ENCODE assay signal across 25 cellular contexts in genomic region chr20:4717816-4718215, GRCh38. TPM values are rescaled to one million over a fixed set of nuclear protein-coding genes. Genes with fewer than 3 reads are reported as not detected.
DNase-seq lines count a peak whose midpoint lies in the region; ATAC-seq and TF ChIP-seq lines count a peak whose summit lies in the region.
"Had no signal": no experiment of that assay in that cellular context is flagged by ENCODE, and none has a peak within 500 bp of the region (broad histone marks: within the 10 kb centered on the region; RNA-seq: fewer than 3 reads in every experiment).

No MANE protein-coding gene starts in this region.

- no peak overlapping the region for H3K4me3 Mint-ChIP-seq in stimulated activated naive B cell treated with anti-CD40 and anti-IgM and Interleukin-4, amounts not matched to agents 10 μg/mL and 1 μg/mL and 100 μg/mL, for 72 hours
- H3K4me3 Mint-ChIP-seq: activated CD8-positive, alpha-beta T cell treated with anti-CD3 and anti-CD28 coated beads for 36 hours; activated naive CD4-positive, alpha-beta T cell treated with anti-CD3 and anti-CD28 coated beads, Interleukin-2, amount 10 ng/mL, durations not matched to agents 7 days and 5 days; activated T-cell treated with anti-CD3 and anti-CD28 coated beads, Interleukin-2, amount 50 U/mL, for 4 hours; H9; neural crest cell; T-helper 17 cell; WTC11 had no signal

- H3K27me3 ChIP-seq in SJCRH30 = no peaks in the 10 kb centered on the region; the same call in 1 of the 2 replicates
- H3K27me3 ChIP-seq: ascending aorta, spleen, uterus had no signal

- no peak overlapping the region for H3K27ac ChIP-seq in SJCRH30
- H3K27ac ChIP-seq: ascending aorta, C4-2B, uterus had no signal

- DNase-seq in NCI-H345 (lab: John Stamatoyannopoulos, UW) (peak; percentile 16), NCI-H345 treated with DMSO at 0.1 percent for 48 hours (lab: John Stamatoyannopoulos, UW; ENCODE audit: unreplicated experiment) (no peak), SJCRH30 (peak; percentile 40 to 63), fibroblast of mammary gland (ENCODE audit: low read depth) (peak; percentile 18), UCSD-AML1 (lab: John Stamatoyannopoulos, UW; ENCODE audit: unreplicated experiment) (no peak)
- no peak for DNase-seq in stimulated activated naive B cell treated with anti-CD40 and anti-IgM and Interleukin-4, amounts not matched to agents 10 μg/mL and 1 μg/mL and 100 μg/mL, for 72 hours
- DNase-seq in activated CD8-positive, alpha-beta memory T cell treated with anti-CD3 and anti-CD28 coated beads for 24 hours = no peak
- DNase-seq in stimulated activated CD4-positive, alpha-beta T cell treated with anti-CD3 and anti-CD28 coated beads, Interleukin-15, amount 100 ng/mL, for 24 hours = no peak
- DNase-seq: activated CD8-positive, alpha-beta T cell treated with anti-CD3 and anti-CD28 coated beads for 36 hours; activated naive CD4-positive, alpha-beta T cell treated with anti-CD3 and anti-CD28 coated beads, Interleukin-2, amount 10 ng/mL, durations not matched to agents 7 days and 5 days; activated T-cell treated with anti-CD3 and anti-CD28 coated beads, Interleukin-2, amount 50 U/mL, for 4 hours; H9; kidney; NCI-H1436 treated with DMSO at 0.1 percent for 48 hours; Right ventricle myocardium superior; spleen; stimulated activated CD8-positive, alpha-beta memory T cell treated with anti-CD3 and anti-CD28 coated beads, Interleukin-4, amount 100 ng/mL, for 48 hours; T-helper 17 cell; uterus had no signal

- peaks cover 23 to 37% of the 10 kb centered on the region in 2 donors for H3K4me1 Mint-ChIP-seq in stimulated activated naive B cell treated with anti-CD40 and anti-IgM and Interleukin-4, amounts not matched to agents 10 μg/mL and 1 μg/mL and 100 μg/mL, for 72 hours

- no peak for ATAC-seq in stimulated activated naive B cell treated with anti-CD40 and anti-IgM and Interleukin-4, amounts not matched to agents 10 μg/mL and 1 μg/mL and 100 μg/mL, for 72 hours (replicated peaks)
- ATAC-seq: activated CD8-positive, alpha-beta T cell treated with anti-CD3 and anti-CD28 coated beads for 36 hours; activated T-cell treated with anti-CD3 and anti-CD28 coated beads, Interleukin-2, amount 50 U/mL, for 4 hours; GM12878; T-helper 17 cell; WTC11 had no signal

- H3K27me3 Mint-ChIP-seq in stimulated activated naive B cell treated with anti-CD40 and anti-IgM and Interleukin-4, amounts not matched to agents 10 μg/mL and 1 μg/mL and 100 μg/mL, for 72 hours = peaks cover 0 to 4% of the 10 kb centered on the region in 2 donors
- H3K27me3 Mint-ChIP-seq: activated CD8-positive, alpha-beta T cell treated with anti-CD3 and anti-CD28 coated beads for 36 hours had no signal

- no peaks in the 10 kb centered on the region for H3K36me3 ChIP-seq in SJCRH30
- H3K36me3 ChIP-seq: ascending aorta, spleen, uterus had no signal

- H3K27ac Mint-ChIP-seq in stimulated activated naive B cell treated with anti-CD40 and anti-IgM and Interleukin-4, amounts not matched to agents 10 μg/mL and 1 μg/mL and 100 μg/mL, for 72 hours = peak overlapping the region; percentile 20
- H3K27ac Mint-ChIP-seq: activated CD8-positive, alpha-beta T cell treated with anti-CD3 and anti-CD28 coated beads for 36 hours; activated naive CD4-positive, alpha-beta T cell treated with anti-CD3 and anti-CD28 coated beads, Interleukin-2, amount 10 ng/mL, durations not matched to agents 7 days and 5 days; H9; T-helper 17 cell; WTC11 had no signal

- H3K36me3 Mint-ChIP-seq in stimulated activated naive B cell treated with anti-CD40 and anti-IgM and Interleukin-4, amounts not matched to agents 10 μg/mL and 1 μg/mL and 100 μg/mL, for 72 hours = no peaks in the 10 kb centered on the region
- H3K36me3 Mint-ChIP-seq: activated naive CD4-positive, alpha-beta T cell treated with anti-CD3 and anti-CD28 coated beads, Interleukin-2, amount 10 ng/mL, durations not matched to agents 7 days and 5 days had no signal

- peaks cover 0 to 5% of the 10 kb centered on the region in 2 donors for H3K9me3 Mint-ChIP-seq in stimulated activated naive B cell treated with anti-CD40 and anti-IgM and Interleukin-4, amounts not matched to agents 10 μg/mL and 1 μg/mL and 100 μg/mL, for 72 hours
- H3K9me3 Mint-ChIP-seq: activated CD8-positive, alpha-beta T cell treated with anti-CD3 and anti-CD28 coated beads for 36 hours; activated naive CD4-positive, alpha-beta T cell treated with anti-CD3 and anti-CD28 coated beads, Interleukin-2, amount 10 ng/mL, durations not matched to agents 7 days and 5 days; activated T-cell treated with anti-CD3 and anti-CD28 coated beads, Interleukin-2, amount 50 U/mL, for 4 hours; neural crest cell had no signal

- TF ChIP-seq CTCF in fibroblast of mammary gland (conservative IDR thresholded peaks at IDR 0.05; ENCODE audit: control insufficient read depth, insufficient read depth, low read depth, low read length) = no peak

- no peak overlapping the region for H3K4me3 ChIP-seq in SJCRH30
- no peak overlapping the region for H3K4me3 ChIP-seq in fibroblast of mammary gland (ENCODE audit: control insufficient read depth, low read depth, low read length)
- H3K4me3 ChIP-seq: ascending aorta, GM12878, spleen, uterus had no signal

- no peaks in the 10 kb centered on the region for H3K9me3 ChIP-seq in SJCRH30 (replicated peaks)
- H3K9me3 ChIP-seq: ascending aorta, uterus had no signal

- peaks cover 11% of the 10 kb centered on the region for H3K4me1 ChIP-seq in SJCRH30
- H3K4me1 ChIP-seq: ascending aorta had no signal

RNA-seq across cellular contexts. Expression of gene PRND, which starts 3.9 kb away (rescaled TPM):
- total RNA-seq in SJCRH30 (2014; rRNA removed; shearing (Covaris generic)) = not detected in 2 replicates
- total RNA-seq: activated CD8-positive, alpha-beta T cell treated with anti-CD3 and anti-CD28 coated beads for 36 hours; activated T-cell treated with anti-CD3 and anti-CD28 coated beads, Interleukin-2, amount 50 U/mL, for 4 hours; ascending aorta; GM12878; kidney; NCI-H460; neural crest cell; Right ventricle myocardium superior; spleen; T-helper 17 cell had no signal

RNA-seq across cellular contexts. Expression of gene PRNP, which starts 31.6 kb away (rescaled TPM):
- total RNA-seq in SJCRH30 (2014; rRNA removed; shearing (Covaris generic)) = 54.7 and 58.7 TPM in 2 replicates

Comparison
In these comparisons a context has a peak if more than half of its experiments do, and no peak if none do; other contexts are left out.
1. DNase-seq: peak in NCI-H345 (single experiment), SJCRH30 (2 of 2) and fibroblast of mammary gland (single experiment); none in NCI-H345 treated with DMSO at 0.1 percent for 48 hours (single experiment), stimulated activated naive B cell treated with anti-CD40 and anti-IgM and Interleukin-4, amounts not matched to agents 10 μg/mL and 1 μg/mL and 100 μg/mL, for 72 hours (single experiment), activated CD8-positive, alpha-beta memory T cell treated with anti-CD3 and anti-CD28 coated beads for 24 hours (single experiment), stimulated activated CD4-positive, alpha-beta T cell treated with anti-CD3 and anti-CD28 coated beads, Interleukin-15, amount 100 ng/mL, for 24 hours (single experiment) and UCSD-AML1 (single experiment).